In the genomic region with DNA sequence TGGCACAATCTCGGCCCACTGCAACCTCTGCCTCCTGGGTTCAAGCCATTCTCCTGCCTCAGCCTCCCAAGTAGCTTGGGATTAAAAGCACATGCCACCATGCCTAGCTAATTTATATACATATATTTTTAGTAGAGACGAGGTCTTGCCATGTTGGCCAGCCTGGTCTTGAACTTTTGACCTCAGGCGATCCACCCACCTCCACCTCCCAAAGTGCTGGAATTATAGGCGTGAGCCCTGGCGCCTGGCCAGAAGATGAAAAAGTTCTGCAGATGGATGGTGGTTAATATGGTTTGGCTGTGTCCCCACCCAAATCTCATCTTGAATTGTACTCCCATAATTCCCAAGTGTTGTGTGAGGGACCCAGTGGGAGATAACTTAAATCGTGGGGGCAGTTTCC, we compare ENCODE assay signal across 5 cellular contexts.
DNase-seq lines count a peak whose midpoint lies in the region; ATAC-seq, FAIRE-seq and TF ChIP-seq lines count a peak whose summit lies in the region.
"Not testable (repeated sequence)": the region's sequence is repeated elsewhere in the genome, so short reads cannot be mapped to it uniquely, and the experiment has no call there.

No MANE protein-coding gene starts in this region.

- WGBS in sigmoid colon, 2 donors = 87% methylated on average over 6 of the region's 6 CpGs

- intact Hi-C loops in left cardiac atrium (cut with DNase I); kidney (cut with DNase I); posterior vena cava (cut with DNase I); sigmoid colon (cut with DNase I): not testable (repeated sequence)

- not testable (repeated sequence) for H3K27me3 ChIP-seq in MG63, sigmoid colon

- not testable (repeated sequence) for TF ChIP-seq POLR2A in sigmoid colon (IDR thresholded peaks at IDR 0.05)

- not testable (repeated sequence) for H3K9ac ChIP-seq in kidney (ENCODE audit: low read length in 2 of 2)

- FAIRE-seq in kidney (lab: Jason Lieb, UNC) = not testable (repeated sequence)

- DNase-seq in MG63 = peak; percentile 5
- peak; percentile 17 for DNase-seq in left cardiac atrium
- DNase-seq in kidney = peak; percentile 43
- DNase-seq in posterior vena cava (ENCODE audit: low spot score) = peak; percentile 63
- peak; percentile 53 for DNase-seq in sigmoid colon

- TF ChIP-seq EP300 in sigmoid colon (IDR thresholded peaks at IDR 0.05) = not testable (repeated sequence)

- H3K36me3 ChIP-seq in MG63; kidney (ENCODE audit: control insufficient read depth in 1 of 2, insufficient read depth in 2 of 2, low read length in 2 of 2); sigmoid colon: not testable (repeated sequence)

- H3K4me3 ChIP-seq in MG63; kidney (ENCODE audit: low read length in 2 of 2); sigmoid colon: not testable (repeated sequence)

- not testable (repeated sequence) for H3K4me1 ChIP-seq in kidney (ENCODE audit: control insufficient read depth in 1 of 2, insufficient read depth in 1 of 2, low read depth in 1 of 2, low read length in 2 of 2); sigmoid colon

- not testable (repeated sequence) for ATAC-seq in left cardiac atrium

- H3K27ac ChIP-seq in kidney (ENCODE audit: low read depth in 2 of 2, low read length in 2 of 2); sigmoid colon: not testable (repeated sequence)

- not testable (repeated sequence) for H3K9me3 ChIP-seq in MG63; kidney (ENCODE audit: control insufficient read depth in 1 of 2, low read length in 2 of 2); sigmoid colon

- not testable (repeated sequence) for TF ChIP-seq CTCF in kidney (IDR thresholded peaks at IDR 0.05; ENCODE audit: borderline replicate concordance, extremely low read depth, insufficient read depth); sigmoid colon (IDR thresholded peaks at IDR 0.05)

Comparison
In these comparisons a context has a peak if more than half of its experiments do, and no peak if none do; other contexts are left out.
1. DNase-seq: peak in every context shown above with its lines; median percentile 63 in posterior vena cava; 53 in sigmoid colon; 43 in kidney; 17 in left cardiac atrium; 5 in MG63.